Comparison of ENCODE assay signal across 1 cellular context in the genomic region with DNA sequence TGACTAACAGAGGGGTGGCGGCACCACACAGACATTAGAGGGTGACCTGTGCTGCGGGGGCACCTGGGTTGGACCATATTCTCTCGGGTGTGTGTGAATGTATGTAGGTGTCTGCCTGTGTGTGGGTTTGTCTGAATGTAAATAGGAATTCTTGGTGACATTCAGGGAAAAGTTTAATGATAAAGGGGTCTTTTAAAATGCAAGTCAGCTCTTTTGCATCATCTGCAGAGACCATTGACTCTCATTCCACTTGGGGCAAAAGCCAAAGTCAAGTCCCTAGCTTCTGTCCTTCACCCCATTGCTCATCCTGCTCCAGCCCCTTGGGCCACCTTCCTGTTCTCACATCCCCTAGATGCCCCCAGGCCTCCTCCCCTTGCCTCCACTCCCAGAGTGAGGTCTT.
TF ChIP-seq lines count a peak whose summit lies in the region.

No MANE protein-coding gene starts in this region.

TF ChIP-seq in A549, 52 proteins besides CTCF, POLR2A, EP300 and RAD21 (continued from another document):
- TF ChIP-seq RFX5 (IDR thresholded peaks at IDR 0.05): no peak
- no peak for TF ChIP-seq EHMT2 (IDR thresholded peaks at IDR 0.05; ENCODE audit: low read depth)
- no peak for TF ChIP-seq SREBF2 (IDR thresholded peaks at IDR 0.05)
- TF ChIP-seq MAZ (IDR thresholded peaks at IDR 0.05; ENCODE audit: borderline replicate concordance, low read depth, low read length): no peak
- TF ChIP-seq, protein P1, sequence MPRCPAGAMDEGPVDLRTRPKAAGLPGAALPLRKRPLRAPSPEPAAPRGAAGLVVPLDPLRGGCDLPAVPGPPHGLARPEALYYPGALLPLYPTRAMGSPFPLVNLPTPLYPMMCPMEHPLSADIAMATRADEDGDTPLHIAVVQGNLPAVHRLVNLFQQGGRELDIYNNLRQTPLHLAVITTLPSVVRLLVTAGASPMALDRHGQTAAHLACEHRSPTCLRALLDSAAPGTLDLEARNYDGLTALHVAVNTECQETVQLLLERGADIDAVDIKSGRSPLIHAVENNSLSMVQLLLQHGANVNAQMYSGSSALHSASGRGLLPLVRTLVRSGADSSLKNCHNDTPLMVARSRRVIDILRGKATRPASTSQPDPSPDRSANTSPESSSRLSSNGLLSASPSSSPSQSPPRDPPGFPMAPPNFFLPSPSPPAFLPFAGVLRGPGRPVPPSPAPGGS (IDR thresholded peaks at IDR 0.05): no peak
- no peak for TF ChIP-seq CBX2 (IDR thresholded peaks at IDR 0.05; ENCODE audit: borderline replicate concordance, low read depth)
